Comparison of ENCODE assay signal across 9 cellular contexts in genomic region chr5:94893404-94894145, GRCh38.
A peak's percentile ranks its signal among the peaks of the same experiment; 100 is the strongest.
DNase-seq lines count a peak whose midpoint lies in the region; ATAC-seq, FAIRE-seq and TF ChIP-seq lines count a peak whose summit lies in the region.
"Had no signal": no experiment of that assay in that cellular context is flagged by ENCODE, and none has a peak within 500 bp of the region (broad histone marks: within the 10 kb centered on the region; RNA-seq: fewer than 3 reads in every experiment).

No MANE protein-coding gene starts in this region.

- no peak for TF ChIP-seq POLR2A in GM12878 (IDR thresholded peaks at IDR 0.05; ENCODE audit: low read depth, low read length)

- no peak overlapping the region for H3K18ac ChIP-seq in mesenchymal stem cell (ENCODE audit: low read depth in 1 of 2, low read length in 2 of 2)

- H2AFZ ChIP-seq in GM12878 (ENCODE audit: control insufficient read depth, low read depth, low read length) (no peak overlapping the region), mesenchymal stem cell (ENCODE audit: low read depth, low read length) (no peak overlapping the region)

- no peak for ATAC-seq in GM12878
- no peak for ATAC-seq in esophagus mucosa
- ATAC-seq in HG02798 (IDR thresholded peaks at IDR 0.05; ENCODE audit: poor library complexity, unreplicated experiment) = no peak
- ATAC-seq in HG02852 (IDR thresholded peaks at IDR 0.05; ENCODE audit: unreplicated experiment) = no peak

- H3K79me1 ChIP-seq in mesenchymal stem cell (replicated peaks; ENCODE audit: low read length, poor library complexity, severe bottlenecking) = peaks cover 3% of the 10 kb centered on the region

- H2BK5ac ChIP-seq in mesenchymal stem cell (ENCODE audit: low read depth, low read length, poor library complexity, severe bottlenecking) = no peak overlapping the region

- intact Hi-C loops in GM12878 (cut with micrococcal nuclease; ENCODE audit: unreplicated experiment) (no loop called here), tibial artery (cut with DNase I; ENCODE audit: low total_unique reads) (no loop called here)

- no peak overlapping the region for H3K4me2 ChIP-seq in GM12878 (ENCODE audit: control insufficient read depth, insufficient read depth)
- no peak overlapping the region for H3K4me2 ChIP-seq in mesenchymal stem cell (ENCODE audit: low read length, poor library complexity, severe bottlenecking)

- H4K20me1 ChIP-seq in GM12878 (ENCODE audit: control insufficient read depth, insufficient read depth) = no peaks in the 10 kb centered on the region

- H3K27me3 ChIP-seq in GM12878 (replicated peaks in 1 of 2; ENCODE audit: control insufficient read depth in 2 of 2, insufficient read depth in 2 of 2, low read length in 1 of 2) (no peaks in the 10 kb centered on the region), mesenchymal stem cell (ENCODE audit: control insufficient read depth in 1 of 2, insufficient read depth in 1 of 2, low read length in 2 of 2) (no peaks in the 10 kb centered on the region), tibial artery (no peaks in the 10 kb centered on the region)
- H3K27me3 ChIP-seq: ascending aorta had no signal

- H3K27ac ChIP-seq in GM12878 (ENCODE audit: control insufficient read depth, insufficient read depth) (no peak overlapping the region), mesenchymal stem cell (ENCODE audit: low read length, poor library complexity, severe bottlenecking) (no peak overlapping the region), tibial artery (no peak overlapping the region)
- H3K27ac ChIP-seq: ascending aorta had no signal

- in situ Hi-C loops in KBM-7 (cut with MboI; ENCODE audit: low pct_unique_long_range_greater_than_20kb, low sequenced_read_pairs) (no loop called here), GM12878 (cut with MboI) (no loop called here)

- TF ChIP-seq CTCF in GM12878 (IDR thresholded peaks at IDR 0.05 in 2 of 3, conservative IDR thresholded peaks at IDR 0.05 in 1 of 3; ENCODE audit: control insufficient read depth in 2 of 3, extremely low read depth in 1 of 3, insufficient read depth in 1 of 3, low read depth in 3 of 3, low read length in 3 of 3) (peak; percentile 11 to 21 (median 18); a peak in 2 of 6 replicates), tibial artery (IDR thresholded peaks at IDR 0.05) (no peak)

- H3K9me3 ChIP-seq in GM12878 (replicated peaks; ENCODE audit: control insufficient read depth, insufficient read depth, low read length) = no peaks in the 10 kb centered on the region
- no peaks in the 10 kb centered on the region for H3K9me3 ChIP-seq in mesenchymal stem cell (ENCODE audit: control insufficient read depth, low read length)
- no peaks in the 10 kb centered on the region for H3K9me3 ChIP-seq in tibial artery
- H3K9me3 ChIP-seq: ascending aorta had no signal

- peak; percentile 44 for DNase-seq in DMS79 treated with DMSO at 0.1 percent for 48 hours (lab: John Stamatoyannopoulos, UW)
- peak; percentile 37 for DNase-seq in KBM-7
- DNase-seq in GM12878 (ENCODE audit: low read depth, low spot score) = no peak
- DNase-seq in mesenchymal stem cell = peak; percentile 11
- DNase-seq in tibial artery = no peak

- no peak for TF ChIP-seq EP300 in GM12878 (IDR thresholded peaks at IDR 0.05; ENCODE audit: borderline replicate concordance in 1 of 2, control insufficient read depth in 1 of 2, low read depth in 2 of 2, low read length in 2 of 2)

- no peaks in the 10 kb centered on the region for H3K4me1 ChIP-seq in GM12878 (ENCODE audit: control insufficient read depth, insufficient read depth, low read length)
- H3K4me1 ChIP-seq in mesenchymal stem cell (ENCODE audit: control insufficient read depth, insufficient read depth, low read depth, low read length) = no peaks in the 10 kb centered on the region
- H3K4me1 ChIP-seq in tibial artery = no peaks in the 10 kb centered on the region
- H3K4me1 ChIP-seq: ascending aorta had no signal

- no peak overlapping the region for H2BK12ac ChIP-seq in mesenchymal stem cell (ENCODE audit: low read length in 2 of 2)

- POLR2A ChIA-PET in GM12878 (lab: Charles Lee) = no interaction called here

- no peaks in the 10 kb centered on the region for H3K79me2 ChIP-seq in GM12878 (ENCODE audit: control insufficient read depth, insufficient read depth, low read length)

- FAIRE-seq in GM12878 (lab: Jason Lieb, UNC) = peak; percentile 56

- no peak overlapping the region for H3K23ac ChIP-seq in mesenchymal stem cell (ENCODE audit: low read length in 2 of 2)

- no peak overlapping the region for H2BK120ac ChIP-seq in mesenchymal stem cell (ENCODE audit: low read depth, low read length)

- no peak overlapping the region for H3K14ac ChIP-seq in mesenchymal stem cell (ENCODE audit: low read length in 2 of 2)

- TF ChIP-seq RAD21 in GM12878 (IDR thresholded peaks at IDR 0.05; ENCODE audit: insufficient read depth, low read depth, low read length) = peak; percentile 48; the same call in 1 of the 2 replicates

- CTCF ChIA-PET in GM12878 (lab: Yijun Ruan, JAX) = interaction anchor here (0.6 to 1.6 kb wide), 7 partner anchors 17 to 1092 kb away, joined by 3 to 4 read pairs (median 4); no protein-coding TSS in a partner anchor

- no peak overlapping the region for H3K4me3 ChIP-seq in GM12878
- H3K4me3 ChIP-seq in mesenchymal stem cell (ENCODE audit: insufficient read depth in 1 of 2, low read depth in 1 of 2, low read length in 2 of 2) = no peak overlapping the region
- no peak overlapping the region for H3K4me3 ChIP-seq in tibial artery
- H3K4me3 ChIP-seq: ascending aorta had no signal

- 53% methylated on average over 5 of the region's 5 CpGs for WGBS in GM12878 (ENCODE audit: insufficient coverage, insufficient replicate concordance, low lambda C conversion rate, missing lambda C conversion rate)
- 24% methylated on average over 4 of the region's 5 CpGs for WGBS in mesenchymal stem cell

- H4K91ac ChIP-seq in mesenchymal stem cell (ENCODE audit: low read length) = no peak overlapping the region

- H2AK5ac ChIP-seq in mesenchymal stem cell (ENCODE audit: low read length, severe bottlenecking) = no peak overlapping the region

- SMC1A ChIA-PET in GM12878 (lab: Charles Lee; ENCODE audit: uncharacterized antibody, unreplicated experiment) = interaction anchor here (0.8 to 1.5 kb wide), 6 partner anchors 10 to 201 kb away, joined by 3 to 5 read pairs (median 4); no protein-coding TSS in a partner anchor

- no peak overlapping the region for H3K9ac ChIP-seq in GM12878 (ENCODE audit: control insufficient read depth, insufficient read depth, low read length)
- no peak overlapping the region for H3K9ac ChIP-seq in mesenchymal stem cell (ENCODE audit: low read length)

- BruUV-seq in GM12878 (replicated peaks; lab: Mats Ljungman, UMichigan) = no TSS peak

- RAD21 ChIA-PET in GM12878 (lab: Charles Lee; ENCODE audit: unreplicated experiment) = interaction anchor here (1.0 to 1.3 kb wide), 2 partner anchors 156 to 369 kb away, joined by 4 read pairs; no protein-coding TSS in a partner anchor

- H4K8ac ChIP-seq in mesenchymal stem cell (ENCODE audit: low read length) = no peak overlapping the region

- H2BK15ac ChIP-seq in mesenchymal stem cell (ENCODE audit: low read depth, poor library complexity, severe bottlenecking) = no peak overlapping the region

- no peak overlapping the region for H3K4ac ChIP-seq in mesenchymal stem cell (ENCODE audit: low read depth in 1 of 2, low read length in 2 of 2)

- H3K36me3 ChIP-seq in GM12878 (ENCODE audit: control insufficient read depth in 2 of 2, insufficient read depth in 2 of 2, low read length in 1 of 2) (no peaks in the 10 kb centered on the region), mesenchymal stem cell (ENCODE audit: control insufficient read depth in 1 of 2, insufficient read depth in 2 of 2, low read depth in 1 of 2, low read length in 2 of 2) (peaks cover 0 to 8% of the 10 kb centered on the region in 2 experiments), tibial artery (no peaks in the 10 kb centered on the region)
- H3K36me3 ChIP-seq: ascending aorta had no signal

TF ChIP-seq in GM12878, 131 proteins besides CTCF, POLR2A, EP300 and RAD21:
- TF ChIP-seq CREB1 (IDR thresholded peaks at IDR 0.05; ENCODE audit: low read depth) = no peak
- TF ChIP-seq CHD1 (IDR thresholded peaks at IDR 0.05; ENCODE audit: low read depth, low read length) = no peak
- no peak for TF ChIP-seq CEBPB (IDR thresholded peaks at IDR 0.05; ENCODE audit: borderline replicate concordance in 1 of 2, low read depth in 2 of 2, low read length in 2 of 2)
- TF ChIP-seq SIX5 (IDR thresholded peaks at IDR 0.05; ENCODE audit: low read depth, low read length, severe bottlenecking) = no peak

Comparison
In these comparisons a context has a peak if more than half of its experiments do, and no peak if none do; other contexts are left out.
1. DNase-seq: peak in DMS79 treated with DMSO at 0.1 percent for 48 hours (single experiment), KBM-7 (single experiment) and mesenchymal stem cell (single experiment); none in GM12878 (single experiment) and tibial artery (0 of 2).
2. CTCF ChIP-seq: peak in GM12878 (3 of 3); none in tibial artery (0 of 2).